Comparison of ENCODE assay signal across 9 cellular contexts in genomic region chr21:17583898-17584297, GRCh38.
"Had no signal": no experiment of that assay in that cellular context is flagged by ENCODE, and none has a peak within 500 bp of the region (broad histone marks: within the 10 kb centered on the region; RNA-seq: fewer than 3 reads in every experiment).

No MANE protein-coding gene starts in this region.

- H3K27ac Mint-ChIP-seq: HFFc6 had no signal

- H3K9me3 Mint-ChIP-seq: HFFc6 had no signal

- H3K4me2 ChIP-seq: KMS-11 had no signal

- H3K4me3 ChIP-seq: HAP-1 had no signal

- H3K4me3 Mint-ChIP-seq: HFFc6 had no signal

- H3K36me3 ChIP-seq: HAP-1 had no signal

- DNase-seq: GOT3, H7, HFFc6, IMR-90, KBM-7 had no signal

- ATAC-seq: HCT116 had no signal

- H3K27ac ChIP-seq: HL-60, KMS-11 had no signal

- H3K4me1 ChIP-seq: HAP-1 had no signal

- H3K9ac ChIP-seq: KMS-11 had no signal

- H3K9me3 ChIP-seq: HAP-1 had no signal
